22 cellular contexts compared by ENCODE assay signal in genomic region chr6:82488403-82488802, GRCh38.
"Had no signal": no experiment of that assay in that cellular context is flagged by ENCODE, and none has a peak within 500 bp of the region (broad histone marks: within the 10 kb centered on the region; RNA-seq: fewer than 3 reads in every experiment).

No MANE protein-coding gene starts in this region.

- H3K27ac ChIP-seq: coronary artery, dorsolateral prefrontal cortex, esophagus muscularis mucosa, foreskin keratinocyte, gastrocnemius medialis, heart right ventricle, left lung, lower lobe of right lung had no signal

- H3K36me3 ChIP-seq: esophagus muscularis mucosa, gastrocnemius medialis, heart right ventricle, left lung, lower lobe of right lung had no signal

- H3K4me1 ChIP-seq: foreskin keratinocyte, gastrocnemius medialis, heart right ventricle, left lung, lower lobe of right lung had no signal

- H3K9me3 ChIP-seq: gastrocnemius medialis had no signal

- ATAC-seq: foreskin keratinocyte, gastrocnemius medialis, heart right ventricle, left cardiac atrium, left lung, left ventricle myocardium superior, lower lobe of right lung, mucosa of descending colon had no signal

- DNase-seq: dermis blood vessel endothelial cell; dorsolateral prefrontal cortex; effector CD4-positive, alpha-beta T cell; effector memory CD4-positive, alpha-beta T cell; foreskin keratinocyte; gastrocnemius medialis; glutamatergic neuron; head of caudate nucleus; heart right ventricle; hippocampal formation; left cardiac atrium; left lung; left ventricle myocardium superior; lower lobe of right lung; mesenchymal stem cell; mucosa of descending colon; naive B cell had no signal

- H3K4me3 ChIP-seq: coronary artery, dorsolateral prefrontal cortex, esophagus muscularis mucosa, gastrocnemius medialis, heart right ventricle, left lung, lower lobe of right lung, mucosa of descending colon had no signal

- FAIRE-seq: endothelial cell of umbilical vein, islet of Langerhans, keratinocyte had no signal
